ENCODE assay signal across 11 cellular contexts in the genomic region with DNA sequence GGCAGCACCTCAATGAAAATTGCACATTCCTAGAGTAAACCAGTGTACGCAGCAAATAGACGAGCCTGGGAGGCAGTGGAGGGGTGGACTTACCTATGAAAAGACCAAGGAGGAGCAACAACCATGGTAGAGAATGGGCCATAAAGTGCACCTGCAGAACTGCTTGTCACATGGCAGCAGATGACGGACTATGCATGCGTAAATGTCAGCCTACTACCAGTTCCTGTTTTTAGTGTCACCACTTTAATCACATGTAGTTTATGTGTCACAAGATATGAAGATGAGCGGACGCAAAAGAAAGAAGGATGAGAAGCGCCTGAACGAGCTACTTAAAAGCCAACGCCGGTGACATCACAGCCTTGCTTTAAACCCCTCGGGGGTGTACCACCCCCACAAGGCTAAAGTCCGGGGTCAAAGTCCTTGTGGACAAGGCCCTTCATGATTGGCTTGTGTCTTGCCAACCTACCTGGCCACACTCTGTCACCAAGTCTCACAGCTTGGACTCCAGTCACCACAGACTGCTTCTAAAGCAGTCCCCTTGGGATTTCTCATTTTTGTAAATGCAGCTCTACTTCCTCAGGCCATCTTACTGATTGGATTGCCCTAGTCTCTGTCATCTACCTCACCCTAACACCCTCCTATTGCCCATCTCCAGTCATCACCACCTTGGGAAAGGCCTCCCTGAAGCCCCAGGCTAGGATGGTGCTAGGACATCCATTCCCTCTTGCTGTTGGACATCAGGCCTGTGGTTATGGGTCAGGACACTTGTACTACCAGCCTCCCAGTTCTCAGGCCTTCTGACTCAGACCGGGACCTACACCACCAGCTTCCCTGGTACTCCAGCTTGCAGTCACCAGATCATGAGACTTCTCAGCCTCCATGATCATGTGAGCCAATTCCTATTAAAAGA. TPM values are rescaled to one million over a fixed set of nuclear protein-coding genes. Genes with fewer than 3 reads are reported as not detected.
DNase-seq lines count a peak whose midpoint lies in the region; ATAC-seq, FAIRE-seq and TF ChIP-seq lines count a peak whose summit lies in the region.
"Had no signal": no experiment of that assay in that cellular context is flagged by ENCODE, and none has a peak within 500 bp of the region (broad histone marks: within the 10 kb centered on the region; RNA-seq: fewer than 3 reads in every experiment).

No MANE protein-coding gene starts in this region.

- H3K27ac Mint-ChIP-seq in stimulated activated naive CD8-positive, alpha-beta T cell treated with anti-CD3 and anti-CD28 coated beads, Interleukin-15, amount 100 ng/mL, for 72 hours = peak overlapping the region in 1 of 2 donors; percentile 43
- H3K27ac Mint-ChIP-seq in activated T-helper 2 cell treated with anti-CD3 and anti-CD28 coated beads, Interferon-gamma antibody, Interleukin-2, Interleukin-4, amounts not matched to agents 10 μg/mL and 5 μg/mL and 100 μg/mL, durations not matched to agents 14 hours and 24 hours and 36 hours = no peak overlapping the region
- H3K27ac Mint-ChIP-seq in HFFc6 = no peak overlapping the region

- no peak for FAIRE-seq in HTR-8/SVneo (lab: Jason Lieb, UNC)

- peaks cover 25% of the 10 kb centered on the region for H3K4me1 ChIP-seq in OCI-LY3 (ENCODE audit: low read length)
- H3K4me1 ChIP-seq: body of pancreas, right atrium auricular region, tibial artery had no signal

- intact Hi-C loops in activated T-helper 2 cell treated with anti-CD3 and anti-CD28 coated beads, Interferon-gamma antibody, Interleukin-2, Interleukin-4, amounts not matched to agents 10 μg/mL and 5 μg/mL and 100 μg/mL, durations not matched to agents 14 hours and 24 hours and 36 hours (cut with micrococcal nuclease) = no loop called here

- peaks cover 2% of the 10 kb centered on the region; the same call in 1 of the 2 replicates for H3K9me3 ChIP-seq in OCI-LY3 (ENCODE audit: insufficient read depth, low read length)
- H3K9me3 ChIP-seq: body of pancreas, right atrium auricular region, tibial artery had no signal

- peak overlapping the region; percentile 95 for H3K27ac ChIP-seq in OCI-LY3 (ENCODE audit: low read length)
- H3K27ac ChIP-seq: body of pancreas, right atrium auricular region, tibial artery had no signal

- peak overlapping the region; percentile 66 for H3K9ac ChIP-seq in OCI-LY3 (ENCODE audit: low read length)

- no peaks in the 10 kb centered on the region for H3K27me3 ChIP-seq in OCI-LY3 (ENCODE audit: low read depth, low read length)
- H3K27me3 ChIP-seq: body of pancreas, right atrium auricular region, tibial artery had no signal

- peak overlapping the region; percentile 95 for H2AFZ ChIP-seq in OCI-LY3 (ENCODE audit: low read depth, low read length)

- no peaks in the 10 kb centered on the region for H3K36me3 Mint-ChIP-seq in activated T-helper 2 cell treated with anti-CD3 and anti-CD28 coated beads, Interferon-gamma antibody, Interleukin-2, Interleukin-4, amounts not matched to agents 10 μg/mL and 5 μg/mL and 100 μg/mL, durations not matched to agents 14 hours and 24 hours and 36 hours (ENCODE audit: low read depth)
- no peaks in the 10 kb centered on the region for H3K36me3 Mint-ChIP-seq in HFFc6 (ENCODE audit: low read depth)

- no peaks in the 10 kb centered on the region for H4K20me1 ChIP-seq in OCI-LY3 (ENCODE audit: insufficient read depth, low read length)

- H3K79me2 ChIP-seq in OCI-LY3 (ENCODE audit: low read length) = no peaks in the 10 kb centered on the region

- no peaks in the 10 kb centered on the region for H3K36me3 ChIP-seq in OCI-LY3 (replicated peaks; ENCODE audit: low read depth, low read length)
- H3K36me3 ChIP-seq: right atrium auricular region, tibial artery had no signal

- TF ChIP-seq CTCF in OCI-LY3 (IDR thresholded peaks at IDR 0.05; ENCODE audit: low read depth, low read length) (no peak), HFFc6 (IDR thresholded peaks at IDR 0.05) (no peak)

- H3K9me3 Mint-ChIP-seq in stimulated activated naive CD8-positive, alpha-beta T cell treated with anti-CD3 and anti-CD28 coated beads, Interleukin-15, amount 100 ng/mL, for 72 hours = no peaks in the 10 kb centered on the region
- no peaks in the 10 kb centered on the region for H3K9me3 Mint-ChIP-seq in activated T-helper 2 cell treated with anti-CD3 and anti-CD28 coated beads, Interferon-gamma antibody, Interleukin-2, Interleukin-4, amounts not matched to agents 10 μg/mL and 5 μg/mL and 100 μg/mL, durations not matched to agents 14 hours and 24 hours and 36 hours
- no peaks in the 10 kb centered on the region for H3K9me3 Mint-ChIP-seq in HFFc6

- no peak for DNase-seq in stimulated activated naive CD8-positive, alpha-beta T cell treated with anti-CD3 and anti-CD28 coated beads, Interleukin-15, Interleukin-2, amounts not matched to agents 100 U/mL and 50 U/mL, for 24 hours
- no peak for DNase-seq in stimulated activated naive CD8-positive, alpha-beta T cell treated with anti-CD3 and anti-CD28 coated beads, Interleukin-15, amount 100 ng/mL, for 72 hours
- DNase-seq in HTR-8/SVneo (ENCODE audit: insufficient read length, low spot score) = no peak
- DNase-seq in activated T-helper 2 cell treated with anti-CD3 and anti-CD28 coated beads, Interferon-gamma antibody, Interleukin-2, Interleukin-4, amounts not matched to agents 10 μg/mL and 5 μg/mL and 100 μg/mL, durations not matched to agents 14 hours and 24 hours and 36 hours (ENCODE audit: low spot score) = no peak
- DNase-seq in NCI-H774 (lab: John Stamatoyannopoulos, UW) = no peak
- DNase-seq in HFFc6 = no peak
- DNase-seq: tibial artery had no signal

- peak overlapping the region; percentile 74 for H3K4me2 ChIP-seq in OCI-LY3 (ENCODE audit: low read length)

- H3K4me3 Mint-ChIP-seq in stimulated activated naive CD8-positive, alpha-beta T cell treated with anti-CD3 and anti-CD28 coated beads, Interleukin-15, amount 100 ng/mL, for 72 hours = no peak overlapping the region
- no peak overlapping the region for H3K4me3 Mint-ChIP-seq in activated T-helper 2 cell treated with anti-CD3 and anti-CD28 coated beads, Interferon-gamma antibody, Interleukin-2, Interleukin-4, amounts not matched to agents 10 μg/mL and 5 μg/mL and 100 μg/mL, durations not matched to agents 14 hours and 24 hours and 36 hours (ENCODE audit: low read depth)
- no peak overlapping the region for H3K4me3 Mint-ChIP-seq in HFFc6

- no peaks in the 10 kb centered on the region for H3K27me3 Mint-ChIP-seq in stimulated activated naive CD8-positive, alpha-beta T cell treated with anti-CD3 and anti-CD28 coated beads, Interleukin-15, amount 100 ng/mL, for 72 hours
- H3K27me3 Mint-ChIP-seq in activated T-helper 2 cell treated with anti-CD3 and anti-CD28 coated beads, Interferon-gamma antibody, Interleukin-2, Interleukin-4, amounts not matched to agents 10 μg/mL and 5 μg/mL and 100 μg/mL, durations not matched to agents 14 hours and 24 hours and 36 hours (ENCODE audit: low read depth) = peaks cover 5% of the 10 kb centered on the region
- H3K27me3 Mint-ChIP-seq in HFFc6 (ENCODE audit: insufficient read depth) = peaks cover 7% of the 10 kb centered on the region

- peak overlapping the region; percentile 52 for H3K4me3 ChIP-seq in OCI-LY3 (ENCODE audit: low read length)
- H3K4me3 ChIP-seq: body of pancreas, right atrium auricular region, tibial artery had no signal

- ATAC-seq in stimulated activated naive CD8-positive, alpha-beta T cell treated with anti-CD3 and anti-CD28 coated beads, Interleukin-15, Interleukin-2, amounts not matched to agents 100 U/mL and 50 U/mL, for 24 hours = peak; percentile 74
- ATAC-seq in stimulated activated naive CD8-positive, alpha-beta T cell treated with anti-CD3 and anti-CD28 coated beads, Interleukin-15, amount 100 ng/mL, for 72 hours = no peak
- ATAC-seq in HG02943 (IDR thresholded peaks at IDR 0.05; ENCODE audit: low read depth, unreplicated experiment) = peak; percentile 87
- ATAC-seq: body of pancreas had no signal

- peaks cover 18% of the 10 kb centered on the region for H3K4me1 Mint-ChIP-seq in stimulated activated naive CD8-positive, alpha-beta T cell treated with anti-CD3 and anti-CD28 coated beads, Interleukin-15, amount 100 ng/mL, for 72 hours
- peaks cover 8% of the 10 kb centered on the region for H3K4me1 Mint-ChIP-seq in activated T-helper 2 cell treated with anti-CD3 and anti-CD28 coated beads, Interferon-gamma antibody, Interleukin-2, Interleukin-4, amounts not matched to agents 10 μg/mL and 5 μg/mL and 100 μg/mL, durations not matched to agents 14 hours and 24 hours and 36 hours (ENCODE audit: low read depth)
- no peaks in the 10 kb centered on the region for H3K4me1 Mint-ChIP-seq in HFFc6 (ENCODE audit: low read depth)

RNA-seq across cellular contexts. Expression of a gene that starts 6.0 kb away (rescaled TPM):
- total RNA-seq in activated T-helper 2 cell treated with anti-CD3 and anti-CD28 coated beads, Interferon-gamma antibody, Interleukin-2, Interleukin-4, amounts not matched to agents 10 μg/mL and 5 μg/mL and 100 μg/mL, durations not matched to agents 14 hours and 24 hours and 36 hours = 0.28 and 0.34 TPM in 2 replicates
- not detected for total RNA-seq in HFFc6 (2021; fragmentation: NEBNext Ultra II Directional; extraction: Animal tissue kit (Norgen Biotek cat#: 25700))

RNA-seq across cellular contexts. Expression of a gene that starts 50.9 kb away (rescaled TPM):
- 4.1 and 5.5 TPM in 2 replicates for total RNA-seq in activated T-helper 2 cell treated with anti-CD3 and anti-CD28 coated beads, Interferon-gamma antibody, Interleukin-2, Interleukin-4, amounts not matched to agents 10 μg/mL and 5 μg/mL and 100 μg/mL, durations not matched to agents 14 hours and 24 hours and 36 hours
- not detected for total RNA-seq in HFFc6 (2021; fragmentation: NEBNext Ultra II Directional; extraction: Animal tissue kit (Norgen Biotek cat#: 25700))
